ENCODE assay signal across 26 cellular contexts in genomic region chr5:109953821-109954220, GRCh38.
"Had no signal": no experiment of that assay in that cellular context is flagged by ENCODE, and none has a peak within 500 bp of the region (broad histone marks: within the 10 kb centered on the region; RNA-seq: fewer than 3 reads in every experiment).

No MANE protein-coding gene starts in this region.

- H3K9me3 ChIP-seq: breast epithelium, heart left ventricle, spleen, testis, transverse colon had no signal

- H3K4me1 Mint-ChIP-seq: activated CD4-positive, alpha-beta memory T cell treated with anti-CD3 and anti-CD28 coated beads, Interleukin-2, amount 10 ng/mL, durations not matched to agents 7 days and 5 days had no signal

- H3K27me3 Mint-ChIP-seq: activated CD4-positive, alpha-beta memory T cell treated with anti-CD3 and anti-CD28 coated beads, Interleukin-2, amount 10 ng/mL, durations not matched to agents 7 days and 5 days; activated naive CD4-positive, alpha-beta T cell treated with anti-CD3 and anti-CD28 coated beads, Interleukin-2, amount 10 ng/mL, durations not matched to agents 7 days and 5 days; activated T-cell treated with anti-CD3 and anti-CD28 coated beads, Interleukin-2, amount 50 U/mL, for 24 hours had no signal

- H3K27ac Mint-ChIP-seq: activated CD4-positive, alpha-beta memory T cell treated with anti-CD3 and anti-CD28 coated beads, Interleukin-2, amount 10 ng/mL, durations not matched to agents 7 days and 5 days; activated naive CD4-positive, alpha-beta T cell treated with anti-CD3 and anti-CD28 coated beads, Interleukin-2, amount 10 ng/mL, durations not matched to agents 7 days and 5 days; activated T-cell treated with anti-CD3 and anti-CD28 coated beads, Interleukin-2, amount 50 U/mL, for 24 hours; endodermal cell; natural killer cell treated with Interleukin-12 subunit alpha and Interleukin-12 subunit beta and Interleukin-15 and Interleukin-18, amount 100 ng/mL, for 72 hours; T-helper 1 cell treated with Interleukin-12 subunit alpha and Interleukin-12 subunit beta and Interleukin-4 antibody, amounts not matched to agents 30 μg/mL and 1 μg/mL, for 36 hours had no signal

- H3K27ac ChIP-seq: breast epithelium, foreskin keratinocyte, heart left ventricle, spleen, testis, transverse colon, VCaP had no signal

- H3K4me3 ChIP-seq: breast epithelium, heart left ventricle, spleen, testis, transverse colon had no signal

- H3K9me3 Mint-ChIP-seq: activated CD4-positive, alpha-beta memory T cell treated with anti-CD3 and anti-CD28 coated beads, Interleukin-2, amount 10 ng/mL, durations not matched to agents 7 days and 5 days; activated naive CD4-positive, alpha-beta T cell treated with anti-CD3 and anti-CD28 coated beads, Interleukin-2, amount 10 ng/mL, durations not matched to agents 7 days and 5 days; activated T-cell treated with anti-CD3 and anti-CD28 coated beads, Interleukin-2, amount 50 U/mL, for 24 hours; endodermal cell; natural killer cell treated with Interleukin-12 subunit alpha and Interleukin-12 subunit beta and Interleukin-15 and Interleukin-18, amount 100 ng/mL, for 72 hours; T-helper 1 cell treated with Interleukin-12 subunit alpha and Interleukin-12 subunit beta and Interleukin-4 antibody, amounts not matched to agents 30 μg/mL and 1 μg/mL, for 36 hours had no signal

- H3K27me3 ChIP-seq: breast epithelium, foreskin keratinocyte, heart left ventricle, spleen, testis, transverse colon had no signal

- H3K36me3 Mint-ChIP-seq: activated naive CD4-positive, alpha-beta T cell treated with anti-CD3 and anti-CD28 coated beads, Interleukin-2, amount 10 ng/mL, durations not matched to agents 7 days and 5 days; natural killer cell treated with Interleukin-12 subunit alpha and Interleukin-12 subunit beta and Interleukin-15 and Interleukin-18, amount 100 ng/mL, for 72 hours had no signal

- H3K36me3 ChIP-seq: breast epithelium, heart left ventricle, spleen, transverse colon had no signal

- DNase-seq: activated CD4-positive, alpha-beta memory T cell treated with anti-CD3 and anti-CD28 coated beads, Interleukin-2, amount 10 ng/mL, durations not matched to agents 7 days and 5 days; activated CD4-positive, alpha-beta T cell treated with anti-CD3 and anti-CD28 coated beads for 48 hours; activated CD8-positive, alpha-beta memory T cell treated with anti-CD3 and anti-CD28 coated beads, Interleukin-2, amount 50 U/mL, for 48 hours; activated gamma-delta T cell; activated naive CD4-positive, alpha-beta T cell treated with anti-CD3 and anti-CD28 coated beads, Interleukin-2, amount 10 ng/mL, durations not matched to agents 7 days and 5 days; activated T-cell treated with anti-CD3 and anti-CD28 coated beads, Interleukin-2, amount 50 U/mL, for 24 hours; amniotic stem cell; central memory CD4-positive, alpha-beta T cell; endodermal cell; foreskin keratinocyte; heart left ventricle; hypothalamus; midbrain; occipital lobe; right cardiac atrium; spleen; stimulated activated naive CD8-positive, alpha-beta T cell treated with anti-CD3 and anti-CD28 coated beads, Interleukin-15, Interleukin-2, amounts not matched to agents 100 U/mL and 50 U/mL, for 24 hours; T-helper 9 cell; testis; transverse colon had no signal

- H3K4me1 ChIP-seq: breast epithelium, foreskin keratinocyte, spleen, testis, transverse colon had no signal

- H3K4me3 Mint-ChIP-seq: activated CD4-positive, alpha-beta memory T cell treated with anti-CD3 and anti-CD28 coated beads, Interleukin-2, amount 10 ng/mL, durations not matched to agents 7 days and 5 days; activated naive CD4-positive, alpha-beta T cell treated with anti-CD3 and anti-CD28 coated beads, Interleukin-2, amount 10 ng/mL, durations not matched to agents 7 days and 5 days; activated T-cell treated with anti-CD3 and anti-CD28 coated beads, Interleukin-2, amount 50 U/mL, for 24 hours; endodermal cell; natural killer cell treated with Interleukin-12 subunit alpha and Interleukin-12 subunit beta and Interleukin-15 and Interleukin-18, amount 100 ng/mL, for 72 hours; T-helper 1 cell treated with Interleukin-12 subunit alpha and Interleukin-12 subunit beta and Interleukin-4 antibody, amounts not matched to agents 30 μg/mL and 1 μg/mL, for 36 hours had no signal

- ATAC-seq: activated CD4-positive, CD25-positive, alpha-beta regulatory T cell treated with anti-CD3 and anti-CD28 coated beads, Interleukin-2, amount 50 U/mL, for 24 hours; esophagus mucosa; foreskin keratinocyte; heart left ventricle; natural killer cell treated with Interleukin-12 subunit alpha and Interleukin-12 subunit beta and Interleukin-15 and Interleukin-18, amount 100 ng/mL, for 72 hours; right cardiac atrium; stimulated activated naive CD8-positive, alpha-beta T cell treated with anti-CD3 and anti-CD28 coated beads, Interleukin-15, Interleukin-2, amounts not matched to agents 100 U/mL and 50 U/mL, for 24 hours had no signal
